10 cellular contexts compared by ENCODE assay signal in genomic region chr15:72168131-72168825, GRCh38. TPM values are rescaled to one million over a fixed set of nuclear protein-coding genes. Genes with fewer than 3 reads are reported as not detected.
DNase-seq lines count a peak whose midpoint lies in the region; ATAC-seq and TF ChIP-seq lines count a peak whose summit lies in the region.
"Had no signal": no experiment of that assay in that cellular context is flagged by ENCODE, and none has a peak within 500 bp of the region (broad histone marks: within the 10 kb centered on the region; RNA-seq: fewer than 3 reads in every experiment).

No MANE protein-coding gene starts in this region.

- H3K27me3 Mint-ChIP-seq in activated CD4-positive, alpha-beta T cell treated with anti-CD3 and anti-CD28 coated beads for 36 hours = no peaks in the 10 kb centered on the region
- peaks cover 18% of the 10 kb centered on the region for H3K27me3 Mint-ChIP-seq in T-helper 17 cell
- H3K27me3 Mint-ChIP-seq: stimulated activated naive CD8-positive, alpha-beta T cell treated with anti-CD3 and anti-CD28 coated beads, Interleukin-15, Interleukin-2, amounts not matched to agents 100 ng/mL and 50 ng/mL, for 24 hours had no signal

- H3K9me3 ChIP-seq in T-helper 17 cell (ENCODE audit: control insufficient read depth, low read length, poor library complexity, severe bottlenecking) (no peaks in the 10 kb centered on the region), spleen (no peaks in the 10 kb centered on the region)

- TF ChIP-seq CTCF in fibroblast of pulmonary artery (IDR thresholded peaks at IDR 0.05; ENCODE audit: low read length, missing control alignments) = no peak
- TF ChIP-seq CTCF in spleen (IDR thresholded peaks at IDR 0.05 in 8 of 11, conservative IDR thresholded peaks at IDR 0.05 in 3 of 11) = no peak

- no peaks in the 10 kb centered on the region for H3K4me1 ChIP-seq in spleen

- 18 to 42% (median 21%) methylated on average over 7 of the region's 7 CpGs for WGBS in spleen, 5 donors

- peak; percentile 30 for ATAC-seq in activated CD4-positive, alpha-beta T cell treated with anti-CD3 and anti-CD28 coated beads for 36 hours
- ATAC-seq in T-helper 17 cell (peak; percentile 40), HG02610 (IDR thresholded peaks at IDR 0.05; ENCODE audit: unreplicated experiment) (no peak)

- H3K36me3 Mint-ChIP-seq in activated CD4-positive, alpha-beta T cell treated with anti-CD3 and anti-CD28 coated beads for 36 hours (ENCODE audit: low read depth) = no peaks in the 10 kb centered on the region
- H3K36me3 Mint-ChIP-seq in T-helper 17 cell (ENCODE audit: low read depth) = no peaks in the 10 kb centered on the region

- CTCF ChIA-PET in activated CD4-positive, alpha-beta T cell treated with anti-CD3 and anti-CD28 coated beads for 36 hours (lab: Charles Lee) = interaction anchor here (0.5 kb wide), 1 partner anchor 281 kb away, joined by 3 read pairs; no protein-coding TSS in a partner anchor

- H3K9me3 Mint-ChIP-seq in activated CD4-positive, alpha-beta T cell treated with anti-CD3 and anti-CD28 coated beads for 36 hours (ENCODE audit: low read depth) = no peaks in the 10 kb centered on the region
- H3K9me3 Mint-ChIP-seq: stimulated activated naive CD8-positive, alpha-beta T cell treated with anti-CD3 and anti-CD28 coated beads, Interleukin-15, Interleukin-2, amounts not matched to agents 100 ng/mL and 50 ng/mL, for 24 hours had no signal

- H3K27me3 ChIP-seq in spleen (replicated peaks in 1 of 7) = peaks cover 0 to 16% (median 0%) of the 10 kb centered on the region in 7 donors

- H3K4me3 ChIP-seq in fibroblast of pulmonary artery (replicated peaks; ENCODE audit: low read depth, low read length) (no peak overlapping the region), spleen (no peak overlapping the region)

- H3K4me3 Mint-ChIP-seq in activated CD4-positive, alpha-beta T cell treated with anti-CD3 and anti-CD28 coated beads for 36 hours = no peak overlapping the region
- no peak overlapping the region for H3K4me3 Mint-ChIP-seq in T-helper 17 cell
- H3K4me3 Mint-ChIP-seq: stimulated activated naive CD8-positive, alpha-beta T cell treated with anti-CD3 and anti-CD28 coated beads, Interleukin-15, Interleukin-2, amounts not matched to agents 100 ng/mL and 50 ng/mL, for 24 hours had no signal

- DNase-seq in activated CD4-positive, alpha-beta T cell treated with anti-CD3 and anti-CD28 coated beads for 36 hours = no peak
- DNase-seq in activated CD4-positive, alpha-beta T cell treated with anti-CD3 and anti-CD28 coated beads for 1 hour = no peak
- DNase-seq in T-helper 17 cell (no peak), fibroblast of pulmonary artery (ENCODE audit: low read depth) (peak; percentile 29), spleen (peak; percentile 54), NCI-H2196 treated with DMSO at 0.1 percent for 48 hours (lab: John Stamatoyannopoulos, UW; ENCODE audit: unreplicated experiment) (no peak), NCI-H1105 (lab: John Stamatoyannopoulos, UW) (no peak)
- DNase-seq: activated CD4-positive, alpha-beta T cell treated with anti-CD3 and anti-CD28 coated beads for 48 hours had no signal

- peaks cover 4% of the 10 kb centered on the region for H3K4me1 Mint-ChIP-seq in activated CD4-positive, alpha-beta T cell treated with anti-CD3 and anti-CD28 coated beads for 36 hours
- peaks cover 9% of the 10 kb centered on the region for H3K4me1 Mint-ChIP-seq in T-helper 17 cell

- POLR2A ChIA-PET in activated CD4-positive, alpha-beta T cell treated with anti-CD3 and anti-CD28 coated beads for 36 hours (lab: Charles Lee) = no interaction called here

- intact Hi-C loops in activated CD4-positive, alpha-beta T cell treated with anti-CD3 and anti-CD28 coated beads for 36 hours (cut with DNase I, micrococcal nuclease) = no loop called here
- intact Hi-C loops in spleen (cut with DNase I; ENCODE audit: low total_unique reads) = no loop called here

- H3K27ac Mint-ChIP-seq in activated CD4-positive, alpha-beta T cell treated with anti-CD3 and anti-CD28 coated beads for 36 hours = no peak overlapping the region
- peak overlapping the region; percentile 34 for H3K27ac Mint-ChIP-seq in T-helper 17 cell
- H3K27ac Mint-ChIP-seq: stimulated activated naive CD8-positive, alpha-beta T cell treated with anti-CD3 and anti-CD28 coated beads, Interleukin-15, Interleukin-2, amounts not matched to agents 100 ng/mL and 50 ng/mL, for 24 hours had no signal

- no peak overlapping the region for H3K27ac ChIP-seq in spleen

- no peak for TF ChIP-seq POLR2A in spleen (IDR thresholded peaks at IDR 0.05)

- no peaks in the 10 kb centered on the region for H3K36me3 ChIP-seq in spleen

RNA-seq across cellular contexts. Expression of gene GRAMD2A, which starts 29.3 kb away (rescaled TPM):
- total RNA-seq in activated CD4-positive, alpha-beta T cell treated with anti-CD3 and anti-CD28 coated beads for 36 hours = under 1 TPM in 1 of 2 experiments, not detected in 1; 0.11 TPM
- total RNA-seq in T-helper 17 cell (not detected), spleen (under 1 TPM in 1 of 7 donors, not detected in 6; 0.34 TPM)
- under 1 TPM; 0.03 to 0.11 (median 0.06) TPM for polyA plus RNA-seq in spleen

RNA-seq across cellular contexts. Expression of gene SENP8, which starts 50.1 kb away (rescaled TPM):
- total RNA-seq in activated CD4-positive, alpha-beta T cell treated with anti-CD3 and anti-CD28 coated beads for 36 hours = 1 to 10 TPM; 3.0 to 3.4 TPM
- total RNA-seq in T-helper 17 cell (under 1 TPM; 0.31 to 0.42 TPM), spleen (1 to 10 TPM in 6 of 7 donors, under 1 TPM in 1; 0.93 to 3.0 (median 1.5) TPM)
- 1 to 10 TPM in 1 of 3 donors, under 1 TPM in 2; 0.57 to 1.5 (median 0.89) TPM for polyA plus RNA-seq in spleen

RNA-seq across cellular contexts. Expression of gene MYO9A, which starts 50.3 kb away (rescaled TPM):
- total RNA-seq in activated CD4-positive, alpha-beta T cell treated with anti-CD3 and anti-CD28 coated beads for 36 hours = 10 to 100 TPM; 19.0 to 20.3 TPM
- total RNA-seq in T-helper 17 cell (10 to 100 TPM; 27.1 to 30.5 TPM), spleen (10 to 100 TPM; 45.0 to 80.9 (median 57.7) TPM)
- polyA plus RNA-seq in spleen = 1 to 10 TPM; 1.7 to 2.4 (median 2.1) TPM

Comparison
In these comparisons a context has a peak if more than half of its experiments do, and no peak if none do; other contexts are left out.
1. DNase-seq: peak in fibroblast of pulmonary artery (single experiment) and spleen (single experiment); none in activated CD4-positive, alpha-beta T cell treated with anti-CD3 and anti-CD28 coated beads for 36 hours (single experiment), activated CD4-positive, alpha-beta T cell treated with anti-CD3 and anti-CD28 coated beads for 1 hour (single experiment), T-helper 17 cell (0 of 3), NCI-H2196 treated with DMSO at 0.1 percent for 48 hours (single experiment) and NCI-H1105 (single experiment).